ENCODE assay signal across 14 cellular contexts in the genomic region with DNA sequence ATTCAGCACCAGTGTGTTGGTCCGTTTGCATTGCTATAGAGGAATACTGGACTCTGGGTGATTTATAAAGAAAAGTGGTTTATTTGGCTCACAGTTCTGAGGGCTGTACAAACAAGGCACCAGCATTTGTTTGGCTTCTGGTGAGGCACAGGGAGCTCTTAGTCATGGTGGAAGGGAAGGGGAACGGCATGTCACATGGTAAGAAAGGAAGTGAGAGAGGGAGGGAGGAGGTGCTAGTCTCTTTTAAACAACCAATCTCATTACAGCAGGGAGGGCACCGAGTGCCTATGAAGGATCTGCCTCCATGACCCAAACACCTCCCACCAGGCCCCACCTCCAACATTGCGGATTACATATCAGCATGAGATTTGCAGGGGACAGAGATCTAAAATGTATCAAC.
A peak's percentile ranks its signal among the peaks of the same experiment; 100 is the strongest.
DNase-seq lines count a peak whose midpoint lies in the region; ATAC-seq, FAIRE-seq and TF ChIP-seq lines count a peak whose summit lies in the region.
"Had no signal": no experiment of that assay in that cellular context is flagged by ENCODE, and none has a peak within 500 bp of the region (broad histone marks: within the 10 kb centered on the region; RNA-seq: fewer than 3 reads in every experiment).

No MANE protein-coding gene starts in this region.

- DNase-seq in CD1c-positive myeloid dendritic cell (ENCODE audit: extremely low spot score) (peak; percentile 38), HT1080 (ENCODE audit: low read depth) (peak; percentile 97), RPMI7951 (ENCODE audit: low read depth) (peak; percentile 70), keratinocyte (ENCODE audit: low read depth, low spot score) (no peak), NCI-H2227 (lab: John Stamatoyannopoulos, UW; ENCODE audit: unreplicated experiment) (no peak), NCI-H2107 (lab: John Stamatoyannopoulos, UW) (no peak), epidermal melanocyte (ENCODE audit: insufficient read length, low spot score) (no peak)
- DNase-seq: activated CD8-positive, alpha-beta memory T cell treated with anti-CD3 and anti-CD28 coated beads, Interleukin-2, amount 10 ng/mL, durations not matched to agents 7 days and 5 days; aorta; erythroblast; naive B cell; stimulated activated CD4-positive, alpha-beta T cell treated with anti-CD3 and anti-CD28 coated beads, Interleukin-15, amount 100 ng/mL, for 24 hours; stimulated activated naive B cell treated with anti-CD40 and anti-IgM and Interleukin-4, amounts not matched to agents 10 μg/mL and 1 μg/mL and 100 μg/mL, for 72 hours had no signal

- peak overlapping the region; percentile 27 for H3K4me2 ChIP-seq in keratinocyte (ENCODE audit: control insufficient read depth, extremely low read depth, insufficient read depth, low read depth, low read length)

- no peaks in the 10 kb centered on the region for H3K9me3 ChIP-seq in keratinocyte (ENCODE audit: control insufficient read depth, low read depth, low read length)

- H3K36me3 ChIP-seq in keratinocyte (ENCODE audit: control insufficient read depth in 2 of 2, extremely low read depth in 1 of 2, insufficient read depth in 2 of 2, low read length in 2 of 2), result no peaks in the 10 kb centered on the region

- FAIRE-seq in keratinocyte (lab: Jason Lieb, UNC), result peak; percentile 26

- no peak overlapping the region for H3K9ac ChIP-seq in keratinocyte (ENCODE audit: control insufficient read depth, extremely low read depth, insufficient read depth, low read length)

- dilution Hi-C loops in keratinocyte (cut with MboI; ENCODE audit: extremely low pct_ligation_motif_present, low sequenced_read_pairs), result no loop called here

- no peak overlapping the region for H2AFZ ChIP-seq in keratinocyte (ENCODE audit: control insufficient read depth, low read length)

- H4K20me1 ChIP-seq in keratinocyte (ENCODE audit: control insufficient read depth, extremely low read depth, insufficient read depth, low read length), result no peaks in the 10 kb centered on the region

- H3K27ac ChIP-seq in keratinocyte (ENCODE audit: control insufficient read depth, insufficient read depth, low read length), result peak overlapping the region; percentile 97

- no peaks in the 10 kb centered on the region for H3K79me2 ChIP-seq in keratinocyte (ENCODE audit: control insufficient read depth, insufficient read depth, low read length)

- no peaks in the 10 kb centered on the region for H3K9me1 ChIP-seq in keratinocyte (ENCODE audit: control insufficient read depth, extremely low read depth, insufficient read depth, low read length)

- ATAC-seq in HG03045 (IDR thresholded peaks at IDR 0.05; ENCODE audit: unreplicated experiment), result no peak
- ATAC-seq: activated CD8-positive, alpha-beta memory T cell treated with anti-CD3 and anti-CD28 coated beads, Interleukin-2, amount 10 ng/mL, durations not matched to agents 7 days and 5 days had no signal

- H3K27me3 ChIP-seq in keratinocyte (ENCODE audit: control insufficient read depth, extremely low read depth, insufficient read depth, low read length), result no peaks in the 10 kb centered on the region

- H3K4me3 ChIP-seq in keratinocyte (ENCODE audit: control insufficient read depth in 2 of 3, extremely low read depth in 1 of 3, insufficient read depth in 2 of 3, low read depth in 1 of 3, low read length in 3 of 3), result no peak overlapping the region

- TF ChIP-seq CTCF in keratinocyte (optimal IDR thresholded peaks at IDR 0.05 in 1 of 3, IDR thresholded peaks at IDR 0.05 in 1 of 3, conservative IDR thresholded peaks at IDR 0.05 in 1 of 3; ENCODE audit: extremely low read depth in 1 of 3, insufficient read depth in 2 of 3, low read length in 3 of 3), result no peak

- H3K4me1 ChIP-seq in keratinocyte (ENCODE audit: control insufficient read depth, extremely low read depth, insufficient read depth, low read length), result peaks cover 52% of the 10 kb centered on the region

Comparison
In these comparisons a context has a peak if more than half of its experiments do, and no peak if none do; other contexts are left out.
1. DNase-seq: peak in CD1c-positive myeloid dendritic cell (single experiment), HT1080 (single experiment) and RPMI7951 (single experiment); none in keratinocyte (single experiment), NCI-H2227 (single experiment), NCI-H2107 (single experiment) and epidermal melanocyte (single experiment).